ENCODE assay signal across 21 cellular contexts in genomic region chr6:111899531-111899930, GRCh38.
"Had no signal": no experiment of that assay in that cellular context is flagged by ENCODE, and none has a peak within 500 bp of the region (broad histone marks: within the 10 kb centered on the region; RNA-seq: fewer than 3 reads in every experiment).

No MANE protein-coding gene starts in this region.

- H3K4me1 ChIP-seq: esophagus muscularis mucosa, lower lobe of right lung, pancreas, right lobe of liver, suprapubic skin, transverse colon had no signal

- ATAC-seq: left ventricle myocardium superior; lower lobe of right lung; natural killer cell treated with Interleukin-12 subunit alpha and Interleukin-12 subunit beta and Interleukin-15 and Interleukin-18, amount 100 ng/mL, for 72 hours; pancreas; right lobe of liver; stimulated activated naive CD8-positive, alpha-beta T cell treated with anti-CD3 and anti-CD28 coated beads, Interleukin-15, amount 100 ng/mL, for 72 hours had no signal

- H3K27ac Mint-ChIP-seq: natural killer cell treated with Interleukin-12 subunit alpha and Interleukin-12 subunit beta and Interleukin-15 and Interleukin-18, amount 100 ng/mL, for 72 hours; progenitor cell of endocrine pancreas; stimulated activated naive CD8-positive, alpha-beta T cell treated with anti-CD3 and anti-CD28 coated beads, Interleukin-15, amount 100 ng/mL, for 72 hours had no signal

- H3K4me3 Mint-ChIP-seq: natural killer cell treated with Interleukin-12 subunit alpha and Interleukin-12 subunit beta and Interleukin-15 and Interleukin-18, amount 100 ng/mL, for 72 hours; neural crest cell; stimulated activated naive CD8-positive, alpha-beta T cell treated with anti-CD3 and anti-CD28 coated beads, Interleukin-15, amount 100 ng/mL, for 72 hours had no signal

- H3K27me3 ChIP-seq: esophagus muscularis mucosa, neutrophil, pancreas, right lobe of liver, suprapubic skin, transverse colon had no signal

- H3K4me1 Mint-ChIP-seq: neural crest cell; stimulated activated naive CD8-positive, alpha-beta T cell treated with anti-CD3 and anti-CD28 coated beads, Interleukin-15, amount 100 ng/mL, for 72 hours had no signal

- H3K36me3 ChIP-seq: esophagus muscularis mucosa, lower lobe of right lung, neutrophil, pancreas, right lobe of liver, suprapubic skin, transverse colon had no signal

- H3K9me3 ChIP-seq: esophagus muscularis mucosa, lower lobe of right lung, neutrophil, pancreas, right lobe of liver, suprapubic skin, transverse colon had no signal

- H3K27ac ChIP-seq: coronary artery, esophagus muscularis mucosa, lower lobe of right lung, neutrophil, pancreas, right lobe of liver, suprapubic skin, transverse colon had no signal

- H3K36me3 Mint-ChIP-seq: natural killer cell treated with Interleukin-12 subunit alpha and Interleukin-12 subunit beta and Interleukin-15 and Interleukin-18, amount 100 ng/mL, for 72 hours had no signal

- H3K4me2 ChIP-seq: smooth muscle cell had no signal

- H3K27me3 Mint-ChIP-seq: natural killer cell treated with Interleukin-12 subunit alpha and Interleukin-12 subunit beta and Interleukin-15 and Interleukin-18, amount 100 ng/mL, for 72 hours; stimulated activated naive CD8-positive, alpha-beta T cell treated with anti-CD3 and anti-CD28 coated beads, Interleukin-15, amount 100 ng/mL, for 72 hours had no signal

- H3K4me3 ChIP-seq: coronary artery, esophagus muscularis mucosa, lower lobe of right lung, pancreas, right lobe of liver, smooth muscle cell, suprapubic skin, transverse colon had no signal

- H3K9me3 Mint-ChIP-seq: natural killer cell treated with Interleukin-12 subunit alpha and Interleukin-12 subunit beta and Interleukin-15 and Interleukin-18, amount 100 ng/mL, for 72 hours; stimulated activated naive CD8-positive, alpha-beta T cell treated with anti-CD3 and anti-CD28 coated beads, Interleukin-15, amount 100 ng/mL, for 72 hours had no signal

- DNase-seq: dermis blood vessel endothelial cell; effector memory CD4-positive, alpha-beta T cell; left ventricle myocardium superior; lower lobe of right lung; pancreas; right lobe of liver; stimulated activated CD4-positive, alpha-beta T cell treated with anti-CD3 and anti-CD28 coated beads, Interleukin-12 subunit alpha, Interleukin-12 subunit beta, amount 100 ng/mL, for 4 hours; stimulated activated CD4-positive, alpha-beta T cell treated with anti-CD3 and anti-CD28 coated beads, Interleukin-1b, Interleukin-23, amount 100 ng/mL, for 48 hours; stimulated activated CD4-positive, alpha-beta T cell treated with anti-CD3 and anti-CD28 coated beads, Interleukin-4, amount 100 ng/mL, for 1 hour; stimulated activated CD8-positive, alpha-beta memory T cell treated with anti-CD3 and anti-CD28 coated beads, Interleukin-4, amount 100 ng/mL, for 48 hours; stimulated activated naive CD4-positive, alpha-beta T cell; stimulated activated naive CD8-positive, alpha-beta T cell treated with anti-CD3 and anti-CD28 coated beads, Interleukin-15, amount 100 ng/mL, for 72 hours; transverse colon had no signal
